In the genomic region with DNA sequence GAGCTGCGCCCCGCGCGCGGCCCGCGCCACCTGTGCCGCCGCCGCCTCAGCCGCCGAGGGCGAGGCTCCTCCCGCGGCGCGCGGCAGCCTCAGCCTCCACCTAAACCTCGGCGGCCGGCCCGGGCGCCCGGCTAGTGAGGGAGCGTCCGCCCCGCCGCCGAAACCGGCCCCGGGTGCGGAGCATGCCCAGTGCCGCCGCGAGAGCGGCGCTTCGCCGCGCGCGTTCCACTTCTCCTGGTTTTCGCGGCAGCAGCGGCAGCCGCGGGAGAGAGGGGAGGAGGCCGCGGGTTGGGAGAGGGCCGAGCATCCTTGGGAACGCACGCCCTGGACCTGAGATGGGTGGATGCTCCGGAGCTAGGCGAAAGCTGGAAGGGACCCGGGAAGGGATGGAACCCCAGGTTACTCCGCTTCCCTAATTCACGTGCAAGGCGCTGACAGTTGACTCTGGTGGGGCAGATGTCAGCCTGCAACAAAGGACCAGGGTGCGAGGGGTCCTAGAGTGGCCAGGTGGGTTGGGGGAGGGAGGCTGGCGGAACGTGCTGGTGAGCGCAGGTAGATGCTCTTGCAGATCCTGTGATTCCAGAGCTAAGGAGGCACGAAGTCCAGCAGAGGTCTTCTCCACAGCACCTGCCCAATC, we compare ENCODE assay signal across 9 cellular contexts. TPM values are rescaled to one million over a fixed set of nuclear protein-coding genes. Genes with fewer than 3 reads are reported as not detected.
A peak's percentile ranks its signal among the peaks of the same experiment; 100 is the strongest.
DNase-seq lines count a peak whose midpoint lies in the region; ATAC-seq and TF ChIP-seq lines count a peak whose summit lies in the region.
"Had no signal": no experiment of that assay in that cellular context is flagged by ENCODE, and none has a peak within 500 bp of the region (broad histone marks: within the 10 kb centered on the region; RNA-seq: fewer than 3 reads in every experiment).

Gene CTNND2, minus strand, starts transcription at position 177 of the 637 bp plus-strand sequence. CDS start 593 bp downstream, outside the sequence.

- no peak for TF ChIP-seq POLR2A in upper lobe of left lung (IDR thresholded peaks at IDR 0.05)

- H3K36me3 ChIP-seq in upper lobe of left lung = no peaks in the 10 kb centered on the region
- H3K36me3 ChIP-seq: BLaER1 treated with 17β-estradiol and CSF1 and Interleukin-3, amounts not matched to agents 10 nM and 100 nM had no signal

- peak; percentile 2 for DNase-seq in activated CD4-positive, alpha-beta T cell treated with anti-CD3 and anti-CD28 coated beads for 48 hours
- no peak for DNase-seq in activated CD4-positive, alpha-beta T cell treated with anti-CD3 and anti-CD28 coated beads, Interleukin-2, amount 50 U/mL, for 1 hour
- DNase-seq in NCI-H1930 (lab: John Stamatoyannopoulos, UW) = peak; percentile 88 to 89
- peak; percentile 59 to 81 for DNase-seq in T47D (ENCODE audit: low read depth in 1 of 2, low spot score in 1 of 2)
- DNase-seq in left lobe of liver (ENCODE audit: low spot score) = peak; percentile 45
- peak in 1 of 2 donors; percentile 89 for DNase-seq in upper lobe of left lung
- no peak for DNase-seq in activated CD4-positive, alpha-beta T cell treated with anti-CD3 and anti-CD28 coated beads for 4 hours

- no peaks in the 10 kb centered on the region for H3K9me3 ChIP-seq in upper lobe of left lung

- peaks cover 0 to 11% (median 4%) of the 10 kb centered on the region in 4 donors for H3K27me3 ChIP-seq in upper lobe of left lung
- H3K27me3 ChIP-seq: BLaER1 treated with 17β-estradiol and CSF1 and Interleukin-3, amounts not matched to agents 10 nM and 100 nM had no signal

- 2 to 4% methylated on average over 30 to 31 of the region's 63 CpGs for WGBS in upper lobe of left lung, 2 donors

- no peak for TF ChIP-seq EP300 in upper lobe of left lung (IDR thresholded peaks at IDR 0.05)

- peak within 1 kb of the TSS in 3 of 4 donors; percentile 28 to 43 (median 39) for H3K4me3 ChIP-seq in upper lobe of left lung
- H3K4me3 ChIP-seq: BLaER1 treated with 17β-estradiol and CSF1 and Interleukin-3, amounts not matched to agents 10 nM and 100 nM had no signal

- no peak for TF ChIP-seq CTCF in upper lobe of left lung (IDR thresholded peaks at IDR 0.05)

- H3K27ac ChIP-seq in upper lobe of left lung = no peak within 1 kb of the TSS
- H3K27ac ChIP-seq: BLaER1 treated with 17β-estradiol and CSF1 and Interleukin-3, amounts not matched to agents 10 nM and 100 nM had no signal

- in situ Hi-C loops in T47D (cut with HindIII; ENCODE audit: low pct_unique_long_range_greater_than_20kb, low sequenced_read_pairs) = no loop called here

- ATAC-seq in left lobe of liver (peak; percentile 71), upper lobe of left lung (ENCODE audit: low FRiP score in 2 of 2) (peak in 1 of 2 donors; percentile 43), GM21529 (IDR thresholded peaks at IDR 0.05; ENCODE audit: unreplicated experiment) (no peak)

- H3K4me1 ChIP-seq in upper lobe of left lung = peaks cover 0 to 16% (median 2%) of the 10 kb centered on the region in 4 donors
- H3K4me1 ChIP-seq: BLaER1 treated with 17β-estradiol and CSF1 and Interleukin-3, amounts not matched to agents 10 nM and 100 nM had no signal

RNA-seq across cellular contexts. Expression of gene CTNND2, which starts in this region (rescaled TPM):
- total RNA-seq in left lobe of liver = 1.1 TPM
- 10 to 100 TPM in 1 of 6 donors, 1 to 10 TPM in 5; 1.1 to 12.4 (median 3.2) TPM for total RNA-seq in upper lobe of left lung

Comparison
In these comparisons a context has a peak if more than half of its experiments do, and no peak if none do; other contexts are left out.
1. DNase-seq: peak in activated CD4-positive, alpha-beta T cell treated with anti-CD3 and anti-CD28 coated beads for 48 hours (single experiment), NCI-H1930 (2 of 2), T47D (2 of 2) and left lobe of liver (single experiment); none in activated CD4-positive, alpha-beta T cell treated with anti-CD3 and anti-CD28 coated beads, Interleukin-2, amount 50 U/mL, for 1 hour (single experiment) and activated CD4-positive, alpha-beta T cell treated with anti-CD3 and anti-CD28 coated beads for 4 hours (0 of 2).